8 cellular contexts compared by ENCODE assay signal in genomic region chr7:74454948-74455804, GRCh38. TPM values are rescaled to one million over a fixed set of nuclear protein-coding genes. Genes with fewer than 3 reads are reported as not detected.
DNase-seq lines count a peak whose midpoint lies in the region; ATAC-seq and TF ChIP-seq lines count a peak whose summit lies in the region.

No MANE protein-coding gene starts in this region.

- H3F3A ChIP-seq in PC-9 (ENCODE audit: insufficient read depth, low read depth): peaks cover 14% of the 10 kb centered on the region

- peak overlapping the region; percentile 80 for H3K4me3 ChIP-seq in BLaER1
- peak overlapping the region; percentile 59; the same call in 1 of the 2 replicates for H3K4me3 ChIP-seq in PC-9
- peak overlapping the region; percentile 72 to 83 for H3K4me3 ChIP-seq in esophagus (ENCODE audit: low read depth in 1 of 2, low read length in 2 of 2)

- H2AFZ ChIP-seq in PC-9: no peak overlapping the region

- H3K9me3 Mint-ChIP-seq in natural killer cell treated with Interleukin-12 subunit alpha and Interleukin-12 subunit beta and Interleukin-15 and Interleukin-18, amount 100 ng/mL, for 72 hours: no peaks in the 10 kb centered on the region

- CTCF ChIA-PET in PC-9 (lab: Charles Lee): no interaction called here

- peak overlapping the region; percentile 92 for H3K27ac ChIP-seq in BLaER1
- no peak overlapping the region for H3K27ac ChIP-seq in PC-9
- peak overlapping the region; percentile 88 to 95 for H3K27ac ChIP-seq in esophagus (ENCODE audit: low read depth in 2 of 2, low read length in 1 of 2)

- BruUV-seq in PC-9 (replicated peaks; lab: Mats Ljungman, UMichigan): no TSS peak

- no peak overlapping the region for H3K4me3 Mint-ChIP-seq in natural killer cell treated with Interleukin-12 subunit alpha and Interleukin-12 subunit beta and Interleukin-15 and Interleukin-18, amount 100 ng/mL, for 72 hours

- peaks cover 46% of the 10 kb centered on the region for H3K4me1 ChIP-seq in BLaER1
- H3K4me1 ChIP-seq in PC-9 (replicated peaks; ENCODE audit: insufficient read depth): peaks cover 7% of the 10 kb centered on the region
- peaks cover 0 to 10% of the 10 kb centered on the region in 2 donors for H3K4me1 ChIP-seq in esophagus (ENCODE audit: control insufficient read depth in 2 of 2, insufficient read depth in 2 of 2, low read length in 1 of 2)

- ATAC-seq in natural killer cell treated with Interleukin-12 subunit alpha and Interleukin-12 subunit beta and Interleukin-15 and Interleukin-18, amount 100 ng/mL, for 72 hours: no peak
- ATAC-seq in HG03442 (IDR thresholded peaks at IDR 0.05; ENCODE audit: unreplicated experiment) (no peak), GM21515 (IDR thresholded peaks at IDR 0.05; ENCODE audit: unreplicated experiment) (no peak), HG03045 (IDR thresholded peaks at IDR 0.05; ENCODE audit: unreplicated experiment) (no peak)

- peaks cover 0 to 9% of the 10 kb centered on the region in 2 donors for H3K4me1 Mint-ChIP-seq in natural killer cell treated with Interleukin-12 subunit alpha and Interleukin-12 subunit beta and Interleukin-15 and Interleukin-18, amount 100 ng/mL, for 72 hours (ENCODE audit: low read depth in 2 of 2)

- TF ChIP-seq CTCF in PC-9 (conservative IDR thresholded peaks at IDR 0.05): no peak

- H3K9me3 ChIP-seq in BLaER1 (peaks cover 8% of the 10 kb centered on the region; the same call in 1 of the 2 replicates), PC-9 (ENCODE audit: insufficient read depth, low read depth) (no peaks in the 10 kb centered on the region), esophagus (ENCODE audit: control insufficient read depth in 2 of 2, insufficient read depth in 1 of 2, low read depth in 1 of 2, low read length in 1 of 2) (no peaks in the 10 kb centered on the region)

- intact Hi-C loops in PC-9 (cut with micrococcal nuclease; ENCODE audit: unreplicated experiment): loop anchor here (5.0 kb wide), 1 partner anchor 182 kb away; no protein-coding TSS in a partner anchor

- H4K20me1 ChIP-seq in BLaER1 (peaks cover 56% of the 10 kb centered on the region), PC-9 (ENCODE audit: insufficient read depth) (no peaks in the 10 kb centered on the region)

- DNase-seq in PC-9 (no peak), UCSD-AML1 (lab: John Stamatoyannopoulos, UW; ENCODE audit: unreplicated experiment) (no peak)
- peak; percentile 53 for DNase-seq in natural killer cell treated with Interleukin-12 subunit alpha and Interleukin-12 subunit beta and Interleukin-15 and Interleukin-18, amount 100 ng/mL, for 72 hours (ENCODE audit: low spot score)

- no peak overlapping the region for H3K27ac Mint-ChIP-seq in natural killer cell treated with Interleukin-12 subunit alpha and Interleukin-12 subunit beta and Interleukin-15 and Interleukin-18, amount 100 ng/mL, for 72 hours

- POLR2A ChIA-PET in PC-9 (lab: Charles Lee; ENCODE audit: unreplicated experiment): interaction anchor here (0.6 kb wide), 1 partner anchor 362 kb away, joined by 3 read pairs; no protein-coding TSS in a partner anchor

- peaks cover 15 to 20% of the 10 kb centered on the region in 2 donors for H3K27me3 Mint-ChIP-seq in natural killer cell treated with Interleukin-12 subunit alpha and Interleukin-12 subunit beta and Interleukin-15 and Interleukin-18, amount 100 ng/mL, for 72 hours

- peak overlapping the region; percentile 90 for H3K9ac ChIP-seq in BLaER1

- no peaks in the 10 kb centered on the region for H3K36me3 Mint-ChIP-seq in natural killer cell treated with Interleukin-12 subunit alpha and Interleukin-12 subunit beta and Interleukin-15 and Interleukin-18, amount 100 ng/mL, for 72 hours

- 39 to 51% methylated on average over 24 of the region's 24 CpGs for WGBS in esophagus, 2 donors

- H3K4me2 ChIP-seq in BLaER1 (peak overlapping the region; percentile 94), PC-9 (peak overlapping the region; percentile 76)

- no peaks in the 10 kb centered on the region for H3K27me3 ChIP-seq in BLaER1
- no peaks in the 10 kb centered on the region for H3K27me3 ChIP-seq in PC-9 (ENCODE audit: insufficient read depth, low read depth)
- no peaks in the 10 kb centered on the region for H3K27me3 ChIP-seq in esophagus (ENCODE audit: control insufficient read depth in 1 of 2, insufficient read depth in 2 of 2, low read length in 2 of 2)

- no peaks in the 10 kb centered on the region for H3K9me2 ChIP-seq in PC-9 (ENCODE audit: insufficient read depth)

- H3K36me3 ChIP-seq in BLaER1 (peaks cover 20% of the 10 kb centered on the region), PC-9 (ENCODE audit: low read depth) (no peaks in the 10 kb centered on the region), esophagus (ENCODE audit: control insufficient read depth in 2 of 2, insufficient read depth in 2 of 2, low read length in 1 of 2) (peaks cover 0 to 3% of the 10 kb centered on the region in 2 donors)

- peaks cover 32% of the 10 kb centered on the region for H3K79me2 ChIP-seq in PC-9 (ENCODE audit: low read depth)

RNA-seq across cellular contexts. Expression of gene GTF2IRD1, which starts 1.5 kb away (rescaled TPM):
- total RNA-seq in PC-9 (2021): 44.0 and 46.7 TPM in 2 replicates
- 10 to 100 TPM; 30.4 to 43.4 TPM for polyA plus RNA-seq in esophagus
- total RNA-seq in natural killer cell treated with Interleukin-12 subunit alpha and Interleukin-12 subunit beta and Interleukin-15 and Interleukin-18, amount 100 ng/mL, for 72 hours: not detected

Comparison
In these comparisons a context has a peak if more than half of its experiments do, and no peak if none do; other contexts are left out.
1. RNA of gene GTF2IRD1, which starts 1.5 kb away (total RNA-seq): 44.0 to 46.7 TPM in PC-9; not detected in natural killer cell treated with Interleukin-12 subunit alpha and Interleukin-12 subunit beta and Interleukin-15 and Interleukin-18, amount 100 ng/mL, for 72 hours; every median in the first group is over 10 times any median in the second.
2. Peak in every context shown above with its lines, with median percentiles within 50 percentile points of each other: H3K4me3 ChIP-seq.